1 cellular context compared by ENCODE assay signal in genomic region chr10:21516270-21517131, GRCh38.
TF ChIP-seq lines count a peak whose summit lies in the region.

No MANE protein-coding gene starts in this region.

TF ChIP-seq in HepG2, 621 proteins besides CTCF, POLR2A, EP300 and RAD21 (continued from another document and continues in another):
- TF ChIP-seq ZNF576 (CRISPR knock-in tag; IDR thresholded peaks at IDR 0.05) (no peak), CEBPB (IDR thresholded peaks at IDR 0.05; ENCODE audit: borderline replicate concordance, low read depth, low read length) (no peak), DBP (CRISPR knock-in tag; IDR thresholded peaks at IDR 0.05; ENCODE audit: not compliant biosample characterization) (no peak), ARHGAP35 (CRISPR knock-in tag; IDR thresholded peaks at IDR 0.05; ENCODE audit: borderline replicate concordance) (peak; percentile 79; the same call in 1 of the 2 replicates), ZNF382 (CRISPR knock-in tag; IDR thresholded peaks at IDR 0.05; ENCODE audit: borderline replicate concordance) (no peak), ZNF609 (CRISPR knock-in tag; IDR thresholded peaks at IDR 0.05; ENCODE audit: borderline replicate concordance) (0 out of 2 replicates have a peak, but pooled peaks have one; percentile 46), ZNF646 (CRISPR knock-in tag; IDR thresholded peaks at IDR 0.05) (no peak), ZBTB40 (IDR thresholded peaks at IDR 0.05) (no peak), ZBTB40 (CRISPR knock-in tag; IDR thresholded peaks at IDR 0.05) (0 out of 2 replicates have a peak, but pooled peaks have one; percentile 24), NFKB2 (CRISPR knock-in tag; IDR thresholded peaks at IDR 0.05; ENCODE audit: borderline replicate concordance) (no peak; the same call in 1 of the 2 replicates), ZNF230 (CRISPR knock-in tag; IDR thresholded peaks at IDR 0.05) (0 out of 2 replicates have a peak, but pooled peaks have one; percentile 28), ZNF678 (CRISPR knock-in tag; IDR thresholded peaks at IDR 0.05) (no peak), SP5 (CRISPR knock-in tag; IDR thresholded peaks at IDR 0.05; ENCODE audit: borderline replicate concordance, low read depth) (no peak), FOXJ3 (CRISPR knock-in tag; IDR thresholded peaks at IDR 0.05; ENCODE audit: borderline replicate concordance) (no peak), ZBTB26 (CRISPR knock-in tag; IDR thresholded peaks at IDR 0.05; ENCODE audit: borderline replicate concordance) (no peak), RFXAP (CRISPR knock-in tag; IDR thresholded peaks at IDR 0.05; ENCODE audit: borderline replicate concordance) (no peak), ZNF670 (CRISPR knock-in tag; IDR thresholded peaks at IDR 0.05; ENCODE audit: borderline replicate concordance) (no peak), ZNF124 (CRISPR knock-in tag; IDR thresholded peaks at IDR 0.05) (no peak), ZNF691 (CRISPR knock-in tag; IDR thresholded peaks at IDR 0.05; ENCODE audit: borderline replicate concordance, low read depth) (no peak), ATF7-NPFF (CRISPR knock-in tag; IDR thresholded peaks at IDR 0.05; ENCODE audit: low read depth) (no peak), SIN3B (IDR thresholded peaks at IDR 0.05; ENCODE audit: low read length) (no peak), IKZF4 (CRISPR knock-in tag; IDR thresholded peaks at IDR 0.05; ENCODE audit: borderline replicate concordance, low read depth, not compliant biosample characterization) (no peak), CBX5 (CRISPR knock-in tag; IDR thresholded peaks at IDR 0.05; ENCODE audit: borderline replicate concordance) (no peak), PHF20 (CRISPR knock-in tag; IDR thresholded peaks at IDR 0.05) (no peak), FUBP1 (CRISPR knock-in tag; IDR thresholded peaks at IDR 0.05; ENCODE audit: borderline replicate concordance) (no peak), FOXA1 (IDR thresholded peaks at IDR 0.05) (no peak), FOXA1 (CRISPR knock-in tag; IDR thresholded peaks at IDR 0.05) (no peak), MAF1 (CRISPR knock-in tag; IDR thresholded peaks at IDR 0.05; ENCODE audit: borderline replicate concordance) (no peak), ZNF557 (CRISPR knock-in tag; IDR thresholded peaks at IDR 0.05) (no peak)
